20 cellular contexts compared by ENCODE assay signal in the genomic region with DNA sequence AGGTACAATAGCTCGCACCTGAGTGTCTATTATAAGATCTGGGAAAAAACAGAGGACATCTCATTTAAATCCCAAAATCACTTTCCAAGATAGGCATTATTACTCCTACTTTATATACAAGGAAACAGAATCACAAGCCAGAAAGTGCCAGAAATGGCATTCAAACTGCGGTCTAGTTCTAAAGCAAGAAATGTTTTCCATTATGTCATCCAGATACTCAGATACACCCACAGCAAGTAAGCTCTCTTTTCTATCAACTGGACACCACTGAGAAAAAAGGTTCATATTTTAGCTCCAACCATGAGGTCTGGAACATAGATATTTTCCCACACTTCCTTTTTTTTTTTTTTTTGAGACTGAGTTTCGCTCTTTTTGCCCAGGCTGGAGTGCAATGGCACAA. TPM values are rescaled to one million over a fixed set of nuclear protein-coding genes. Genes with fewer than 3 reads are reported as not detected.
DNase-seq lines count a peak whose midpoint lies in the region; ATAC-seq, FAIRE-seq and TF ChIP-seq lines count a peak whose summit lies in the region.
"Had no signal": no experiment of that assay in that cellular context is flagged by ENCODE, and none has a peak within 500 bp of the region (broad histone marks: within the 10 kb centered on the region; RNA-seq: fewer than 3 reads in every experiment).

No MANE protein-coding gene starts in this region.

- H3K4me1 ChIP-seq in MM.1S (ENCODE audit: low read length), result no peaks in the 10 kb centered on the region

- H3K4me1 Mint-ChIP-seq in activated naive CD8-positive, alpha-beta T cell treated with anti-CD3 and anti-CD28 coated beads, Interleukin-2, amount 50 U/mL, for 24 hours, result peaks cover 53% of the 10 kb centered on the region

- H3K27me3 ChIP-seq in MM.1S (replicated peaks; ENCODE audit: insufficient read depth, low read length), result no peaks in the 10 kb centered on the region
- H3K27me3 ChIP-seq: heart right ventricle, tibial artery had no signal

- ATAC-seq in HG02798 (IDR thresholded peaks at IDR 0.05; ENCODE audit: poor library complexity, unreplicated experiment), result peak; percentile 39
- no peak for ATAC-seq in activated naive CD8-positive, alpha-beta T cell treated with anti-CD3 and anti-CD28 coated beads, Interleukin-2, amount 50 U/mL, for 24 hours
- peak; percentile 30 for ATAC-seq in left lobe of liver
- ATAC-seq in GM18870 (IDR thresholded peaks at IDR 0.05; ENCODE audit: unreplicated experiment), result no peak
- ATAC-seq: activated CD4-positive, CD25-positive, alpha-beta regulatory T cell treated with anti-CD3 and anti-CD28 coated beads, Interleukin-2, amount 50 U/mL, for 24 hours; Panc1 had no signal

- H3K9me3 Mint-ChIP-seq in activated naive CD8-positive, alpha-beta T cell treated with anti-CD3 and anti-CD28 coated beads, Interleukin-2, amount 50 U/mL, for 24 hours, result no peaks in the 10 kb centered on the region

- H3K9me2 ChIP-seq in MM.1S (replicated peaks; ENCODE audit: insufficient read depth, low read length), result no peaks in the 10 kb centered on the region

- H3K79me2 ChIP-seq in MM.1S (ENCODE audit: low read length), result peaks cover 79% of the 10 kb centered on the region

- peak overlapping the region; percentile 41 for H3K4me3 Mint-ChIP-seq in activated naive CD8-positive, alpha-beta T cell treated with anti-CD3 and anti-CD28 coated beads, Interleukin-2, amount 50 U/mL, for 24 hours

- H3K36me3 Mint-ChIP-seq in activated naive CD8-positive, alpha-beta T cell treated with anti-CD3 and anti-CD28 coated beads, Interleukin-2, amount 50 U/mL, for 24 hours (ENCODE audit: low read depth), result peaks cover 30% of the 10 kb centered on the region

- H3K9me3 ChIP-seq in MM.1S (replicated peaks; ENCODE audit: insufficient read depth, low read length), result no peaks in the 10 kb centered on the region
- H3K9me3 ChIP-seq: heart right ventricle, tibial artery had no signal

- DNase-seq in GM12891 (ENCODE audit: insufficient read length, low spot score) (no peak), left lobe of liver (ENCODE audit: low spot score) (no peak), C1 segment of cervical spinal cord (lab: John Stamatoyannopoulos, UW) (no peak), MM.1S (no peak)
- no peak for DNase-seq in activated naive CD8-positive, alpha-beta T cell treated with anti-CD3 and anti-CD28 coated beads, Interleukin-2, amount 50 U/mL, for 24 hours
- DNase-seq: erythroblast; heart right ventricle; NCI-H2029 treated with DMSO at 0.1 percent for 48 hours; NCI-H524; stimulated activated CD4-positive, alpha-beta T cell treated with anti-CD3 and anti-CD28 coated beads, Interleukin-4, amount 100 ng/mL, for 4 hours; SW 1271; tibial artery had no signal

- no peak overlapping the region for H3K9ac ChIP-seq in MM.1S (ENCODE audit: low read length)

- no peak overlapping the region for H3K27ac ChIP-seq in MM.1S (ENCODE audit: low read length)
- H3K27ac ChIP-seq: C4-2B, coronary artery, tibial artery had no signal

- no peak for TF ChIP-seq POLR2A in GM12891 (IDR thresholded peaks at IDR 0.05; ENCODE audit: low read depth, low read length)

- no peak overlapping the region for H2AFZ ChIP-seq in MM.1S (ENCODE audit: low read length)

- no peaks in the 10 kb centered on the region; the same call in 1 of the 2 replicates for H4K20me1 ChIP-seq in MM.1S (ENCODE audit: insufficient read depth, low read length)

- H3K4me3 ChIP-seq in MM.1S (ENCODE audit: low read length), result no peak overlapping the region
- H3K4me3 ChIP-seq: coronary artery, heart right ventricle, tibial artery had no signal

- no peak for TF ChIP-seq CTCF in MM.1S (IDR thresholded peaks at IDR 0.05; ENCODE audit: low read length)

- no peak overlapping the region for H3K4me2 ChIP-seq in MM.1S (ENCODE audit: low read depth, low read length)

- H3F3A ChIP-seq in MM.1S (ENCODE audit: insufficient read depth, low read length), result no peaks in the 10 kb centered on the region

- no peak for FAIRE-seq in GM12891 (lab: Jason Lieb, UNC)
- FAIRE-seq: H54, HTR-8/SVneo had no signal

- H3K27ac Mint-ChIP-seq in activated naive CD8-positive, alpha-beta T cell treated with anti-CD3 and anti-CD28 coated beads, Interleukin-2, amount 50 U/mL, for 24 hours, result no peak overlapping the region

- no peaks in the 10 kb centered on the region for H3K27me3 Mint-ChIP-seq in activated naive CD8-positive, alpha-beta T cell treated with anti-CD3 and anti-CD28 coated beads, Interleukin-2, amount 50 U/mL, for 24 hours

- no peaks in the 10 kb centered on the region for H3K36me3 ChIP-seq in MM.1S (replicated peaks; ENCODE audit: insufficient read depth, low read length)

TF ChIP-seq in GM12891, 5 proteins besides CTCF, POLR2A, EP300 and RAD21:
- TF ChIP-seq SPI1 (IDR thresholded peaks at IDR 0.05; ENCODE audit: low read depth, low read length), result 0 out of 2 replicates have a peak, but pooled peaks have one; percentile 4
- no peak for TF ChIP-seq PAX5 (IDR thresholded peaks at IDR 0.05; ENCODE audit: insufficient read depth, low read length, severe bottlenecking)
- TF ChIP-seq POU2F2 (IDR thresholded peaks at IDR 0.05; ENCODE audit: low read depth, low read length), result no peak
- no peak for TF ChIP-seq POLR2AphosphoS5 (IDR thresholded peaks at IDR 0.05; ENCODE audit: low read depth, low read length)
- no peak for TF ChIP-seq TAF1 (IDR thresholded peaks at IDR 0.05; ENCODE audit: low read depth, low read length)

RNA-seq across cellular contexts. Expression of a gene that starts 8.1 kb away (rescaled TPM):
- 7.4 TPM for polyA plus RNA-seq in GM12891 (2012; ENCODE audit: low read depth, missing spikeins)
- total RNA-seq in left lobe of liver, result 39.7 TPM

RNA-seq across cellular contexts. Expression of a gene that starts 24.3 kb away (rescaled TPM):
- 65.7 TPM for polyA plus RNA-seq in GM12891 (2012; ENCODE audit: low read depth, missing spikeins)
- total RNA-seq in left lobe of liver, result 14.6 TPM

RNA-seq across cellular contexts. Expression of a gene that starts 40.0 kb away (rescaled TPM):
- polyA plus RNA-seq in GM12891 (2012; ENCODE audit: low read depth, missing spikeins), result 0.71 TPM
- 0.70 TPM for total RNA-seq in left lobe of liver

Comparison
In these comparisons a context has a peak if more than half of its experiments do, and no peak if none do; other contexts are left out.
1. ATAC-seq: peak in HG02798 (single experiment) and left lobe of liver (single experiment); none in activated naive CD8-positive, alpha-beta T cell treated with anti-CD3 and anti-CD28 coated beads, Interleukin-2, amount 50 U/mL, for 24 hours (single experiment) and GM18870 (single experiment).